In the genomic region with DNA sequence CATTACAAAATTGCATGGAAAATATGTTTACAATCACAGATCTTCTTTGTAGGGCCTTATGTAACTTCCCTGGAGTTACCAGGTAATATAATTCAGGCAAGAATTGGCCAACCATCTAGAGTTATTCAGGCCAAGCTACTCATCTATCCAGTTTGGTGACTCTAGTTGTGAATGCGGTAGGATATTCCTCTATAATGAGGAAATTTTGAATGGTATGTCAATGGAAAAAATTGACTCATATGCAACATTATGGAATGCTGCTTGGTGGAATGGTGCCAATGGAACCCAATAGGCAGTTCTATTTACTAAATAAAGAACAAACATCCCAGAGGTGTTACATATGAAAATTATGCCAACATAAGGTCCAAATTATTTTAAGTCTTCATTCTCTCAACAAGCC, we compare ENCODE assay signal across 23 cellular contexts. TPM values are rescaled to one million over a fixed set of nuclear protein-coding genes. Genes with fewer than 3 reads are reported as not detected.
DNase-seq lines count a peak whose midpoint lies in the region; ATAC-seq, FAIRE-seq and TF ChIP-seq lines count a peak whose summit lies in the region.
"Had no signal": no experiment of that assay in that cellular context is flagged by ENCODE, and none has a peak within 500 bp of the region (broad histone marks: within the 10 kb centered on the region; RNA-seq: fewer than 3 reads in every experiment).

No MANE protein-coding gene starts in this region.

- H3K4me2 ChIP-seq in PC-9 (peak overlapping the region; percentile 58), SK-N-SH (no peak overlapping the region)

- no TSS peak for BruUV-seq in PC-9 (replicated peaks; lab: Mats Ljungman, UMichigan)

- peak overlapping the region; percentile 64 for H3K27ac ChIP-seq in PC-9
- H3K27ac ChIP-seq in epithelial cell of prostate = peak overlapping the region; percentile 25
- H3K27ac ChIP-seq in substantia nigra (ENCODE audit: low read depth, low read length, poor library complexity, severe bottlenecking) = no peak overlapping the region
- H3K27ac ChIP-seq in SK-N-SH (ENCODE audit: low read depth in 2 of 2, low read length in 1 of 2) = no peak overlapping the region
- H3K27ac ChIP-seq in lower lobe of right lung = no peak overlapping the region

- H4K20me1 ChIP-seq in PC-9 (ENCODE audit: insufficient read depth) = no peaks in the 10 kb centered on the region
- H4K20me1 ChIP-seq in SK-N-SH (ENCODE audit: insufficient read depth) = no peaks in the 10 kb centered on the region

- TF ChIP-seq EP300 in SK-N-SH (IDR thresholded peaks at IDR 0.05; ENCODE audit: borderline replicate concordance in 1 of 2, low read depth in 1 of 2, low read length in 1 of 2) = no peak

- TF ChIP-seq RAD21 in SK-N-SH (IDR thresholded peaks at IDR 0.05; ENCODE audit: low read length) = no peak

- H3K36me3 ChIP-seq in PC-9 (ENCODE audit: low read depth) = no peaks in the 10 kb centered on the region
- no peaks in the 10 kb centered on the region for H3K36me3 ChIP-seq in SK-N-SH (replicated peaks in 1 of 2; ENCODE audit: control insufficient read depth in 1 of 2, insufficient read depth in 2 of 2, low read length in 1 of 2)
- H3K36me3 ChIP-seq in lower lobe of right lung = no peaks in the 10 kb centered on the region
- H3K36me3 ChIP-seq: MG63 had no signal

- H3K27me3 ChIP-seq in PC-9 (ENCODE audit: insufficient read depth, low read depth) (no peaks in the 10 kb centered on the region), SK-N-SH (ENCODE audit: insufficient read depth) (no peaks in the 10 kb centered on the region), lower lobe of right lung (ENCODE audit: low read depth) (no peaks in the 10 kb centered on the region)
- H3K27me3 ChIP-seq: MG63 had no signal

- no peak for ATAC-seq in GM19463 (IDR thresholded peaks at IDR 0.05; ENCODE audit: unreplicated experiment)
- ATAC-seq in lower lobe of right lung = no peak
- ATAC-seq: CD8-positive, alpha-beta T cell had no signal

- peaks cover 39% of the 10 kb centered on the region for H3K4me1 ChIP-seq in PC-9 (replicated peaks; ENCODE audit: insufficient read depth)
- H3K4me1 ChIP-seq in SK-N-SH (ENCODE audit: control insufficient read depth in 1 of 2, insufficient read depth in 2 of 2, low read depth in 1 of 2, low read length in 1 of 2) = peaks cover 6 to 12% of the 10 kb centered on the region in 2 experiments; a peak in 3 of 4 replicates
- peaks cover 18% of the 10 kb centered on the region for H3K4me1 ChIP-seq in lower lobe of right lung

- H2AFZ ChIP-seq in PC-9 (no peak overlapping the region), SK-N-SH (ENCODE audit: low read depth) (no peak overlapping the region)

- H3K9ac ChIP-seq in SK-N-SH = no peak overlapping the region

- H3K9me2 ChIP-seq in PC-9 (ENCODE audit: insufficient read depth) (no peaks in the 10 kb centered on the region), SK-N-SH (no peaks in the 10 kb centered on the region)

- POLR2A ChIA-PET in PC-9 (lab: Charles Lee; ENCODE audit: unreplicated experiment) = interaction anchor here (0.7 kb wide), 1 partner anchor 61 kb away, joined by 3 read pairs; no protein-coding TSS in a partner anchor
- POLR2A ChIA-PET in SK-N-SH (lab: Yijun Ruan, JAX) = no interaction called here

- H3K9me3 ChIP-seq in PC-9 (ENCODE audit: insufficient read depth, low read depth) (no peaks in the 10 kb centered on the region; the same call in 1 of the 2 replicates), SK-N-SH (no peaks in the 10 kb centered on the region), lower lobe of right lung (no peaks in the 10 kb centered on the region)
- H3K9me3 ChIP-seq: MG63 had no signal

- peak; percentile 35 for FAIRE-seq in D721Med (lab: Jason Lieb, UNC)

- intact Hi-C loops in PC-9 (cut with micrococcal nuclease; ENCODE audit: unreplicated experiment) (loop anchor here (1.0 to 10.0 kb wide), 7 partner anchors 67 to 1098 kb away; partner anchors contain the start of gene RABGAP1L), lower lobe of right lung (cut with DNase I) (no loop called here)

- H3F3A ChIP-seq in PC-9 (ENCODE audit: insufficient read depth, low read depth) (peaks cover 32% of the 10 kb centered on the region), SK-N-SH (replicated peaks; ENCODE audit: insufficient read depth) (no peaks in the 10 kb centered on the region)

- H3K4me3 ChIP-seq in PC-9 (no peak overlapping the region), SK-N-SH (ENCODE audit: low read depth in 2 of 2, low read length in 1 of 2) (no peak overlapping the region), lower lobe of right lung (no peak overlapping the region)
- H3K4me3 ChIP-seq: MG63 had no signal

- DNase-seq in D721Med (ENCODE audit: insufficient read length, low spot score) (no peak), HPDE6-E6E7 (ENCODE audit: extremely low spot score) (peak; percentile 11), PC-9 (peak; percentile 56 to 94), epithelial cell of prostate (ENCODE audit: low read depth, low spot score) (no peak), substantia nigra (lab: John Stamatoyannopoulos, UW) (no peak), SK-N-SH (no peak), lower lobe of right lung (no peak)
- DNase-seq: AML-193; C1 segment of cervical spinal cord; CD8-positive, alpha-beta T cell; H9; Karpas-422; MG63; NCI-H1417 treated with DMSO at 0.1 percent for 48 hours; NCI-H187; NCI-H2107; NCI-H2227 treated with DMSO at 0.1 percent for 48 hours; NCI-H524; SHP77; SW 1271 had no signal

- CTCF ChIA-PET in PC-9 (lab: Charles Lee) = no interaction called here
- CTCF ChIA-PET in SK-N-SH (lab: Yijun Ruan, JAX) = no interaction called here

- H3K79me2 ChIP-seq in PC-9 (ENCODE audit: low read depth) (no peaks in the 10 kb centered on the region), SK-N-SH (ENCODE audit: insufficient read depth) (no peaks in the 10 kb centered on the region)

- WGBS in SK-N-SH (ENCODE audit: low lambda C conversion rate) = 100% methylated on average over 1 of the region's 1 CpG

- TF ChIP-seq CTCF in D721Med (IDR thresholded peaks at IDR 0.05; ENCODE audit: insufficient read depth, missing control alignments) = no peak
- no peak for TF ChIP-seq CTCF in PC-9 (conservative IDR thresholded peaks at IDR 0.05)
- TF ChIP-seq CTCF in SK-N-SH (IDR thresholded peaks at IDR 0.05) = no peak
- TF ChIP-seq CTCF in lower lobe of right lung (IDR thresholded peaks at IDR 0.05) = no peak

TF ChIP-seq in SK-N-SH, 30 proteins besides CTCF, POLR2A, EP300 and RAD21:
- no peak for TF ChIP-seq USF1 (IDR thresholded peaks at IDR 0.05; ENCODE audit: borderline replicate concordance, low read depth)
- no peak for TF ChIP-seq GATA2 (CRISPR knock-in tag; IDR thresholded peaks at IDR 0.05)
- TF ChIP-seq IRF3 (IDR thresholded peaks at IDR 0.05; ENCODE audit: low read depth, low read length) = no peak
- TF ChIP-seq FOXM1 (IDR thresholded peaks at IDR 0.05; ENCODE audit: low read depth) = no peak
- TF ChIP-seq SMC3 (IDR thresholded peaks at IDR 0.05; ENCODE audit: low read depth, low read length) = no peak
- TF ChIP-seq ELF1 (IDR thresholded peaks at IDR 0.05) = no peak
- no peak for TF ChIP-seq NFIC (IDR thresholded peaks at IDR 0.05; ENCODE audit: borderline replicate concordance)
- TF ChIP-seq POLR2AphosphoS5 (IDR thresholded peaks at IDR 0.05; ENCODE audit: low read depth, low read length) = no peak
- no peak for TF ChIP-seq TCF12 (IDR thresholded peaks at IDR 0.05)
- no peak for TF ChIP-seq NRF1 (IDR thresholded peaks at IDR 0.05; ENCODE audit: low read depth, low read length)
- no peak for TF ChIP-seq YY1 (IDR thresholded peaks at IDR 0.05; ENCODE audit: low read depth)
- no peak for TF ChIP-seq GABPA (IDR thresholded peaks at IDR 0.05; ENCODE audit: low read depth)
- TF ChIP-seq, protein P1, sequence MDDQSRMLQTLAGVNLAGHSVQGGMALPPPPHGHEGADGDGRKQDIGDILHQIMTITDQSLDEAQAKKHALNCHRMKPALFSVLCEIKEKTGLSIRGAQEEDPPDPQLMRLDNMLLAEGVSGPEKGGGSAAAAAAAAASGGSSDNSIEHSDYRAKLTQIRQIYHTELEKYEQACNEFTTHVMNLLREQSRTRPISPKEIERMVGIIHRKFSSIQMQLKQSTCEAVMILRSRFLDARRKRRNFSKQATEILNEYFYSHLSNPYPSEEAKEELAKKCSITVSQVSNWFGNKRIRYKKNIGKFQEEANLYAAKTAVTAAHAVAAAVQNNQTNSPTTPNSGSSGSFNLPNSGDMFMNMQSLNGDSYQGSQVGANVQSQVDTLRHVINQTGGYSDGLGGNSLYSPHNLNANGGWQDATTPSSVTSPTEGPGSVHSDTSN (IDR thresholded peaks at IDR 0.05) = no peak
- no peak for TF ChIP-seq MXI1 (IDR thresholded peaks at IDR 0.05; ENCODE audit: low read depth, low read length)
- no peak for TF ChIP-seq SIN3A (IDR thresholded peaks at IDR 0.05; ENCODE audit: borderline replicate concordance, low read depth, low read length)

RNA-seq across cellular contexts. Expression of gene TNFSF18, which starts 5.6 kb away (rescaled TPM):
- total RNA-seq in PC-9 (2021) (0.81 TPM in 1 of 2 replicates, not detected in the other), lower lobe of right lung (0.24 TPM)
- 1.2 and 2.8 TPM in 2 replicates for polyA plus RNA-seq in SK-N-SH (2012; rRNA removed)
- 3.3 and 3.7 TPM in 2 replicates for polyA plus RNA-seq in SK-N-SH (2012; cell fraction: cytosol; rRNA removed)
- 0.38 and 1.0 TPM in 2 replicates for polyA plus RNA-seq in SK-N-SH (2012; cell fraction: nucleus; rRNA removed)
- total RNA-seq: CD8-positive, alpha-beta T cell; H9; OCI-LY7 had no signal
- polyA plus RNA-seq: IgD-negative memory B cell had no signal

Comparison
In these comparisons a context has a peak if more than half of its experiments do, and no peak if none do; other contexts are left out.
1. DNase-seq: peak in HPDE6-E6E7 (single experiment) and PC-9 (2 of 2); none in D721Med (single experiment), epithelial cell of prostate (single experiment), substantia nigra (0 of 49), SK-N-SH (single experiment) and lower lobe of right lung (single experiment).
2. H3K27ac ChIP-seq: peak in PC-9 (single experiment) and epithelial cell of prostate (single experiment); none in substantia nigra (single experiment), SK-N-SH (0 of 2) and lower lobe of right lung (single experiment).